In genomic region chr12:69840727-69841126, GRCh38 we compare ENCODE assay signal across 17 cellular contexts. TPM values are rescaled to one million over a fixed set of nuclear protein-coding genes. Genes with fewer than 3 reads are reported as not detected.
"Had no signal": no experiment of that assay in that cellular context is flagged by ENCODE, and none has a peak within 500 bp of the region (broad histone marks: within the 10 kb centered on the region; RNA-seq: fewer than 3 reads in every experiment).

No MANE protein-coding gene starts in this region.

- H3K27ac ChIP-seq: epithelial cell of prostate, psoas muscle, spleen, thoracic aorta, upper lobe of right lung had no signal

- H3K4me1 Mint-ChIP-seq: activated CD4-positive, alpha-beta T cell treated with anti-CD3 and anti-CD28 coated beads, Interleukin-2, amount 10 ng/mL, durations not matched to agents 7 days and 5 days; nephron progenitor cell had no signal

- H3K27me3 ChIP-seq: spleen, upper lobe of right lung had no signal

- H3K9me3 ChIP-seq: psoas muscle, spleen, thoracic aorta, upper lobe of right lung had no signal

- DNase-seq: activated CD4-positive, alpha-beta T cell treated with anti-CD3 and anti-CD28 coated beads, Interleukin-2, amount 10 ng/mL, durations not matched to agents 7 days and 5 days; activated CD8-positive, alpha-beta memory T cell treated with anti-CD3 and anti-CD28 coated beads, Interleukin-2, amount 50 U/mL, for 48 hours; activated gamma-delta T cell treated with Interleukin-2 at 50 U/mL for 16 hours; amygdala; effector memory CD8-positive, alpha-beta T cell; hippocampal formation; nephron progenitor cell; psoas muscle; spleen; upper lobe of right lung had no signal

- H3K4me3 ChIP-seq: psoas muscle, spleen, thoracic aorta, upper lobe of right lung had no signal

- FAIRE-seq: keratinocyte had no signal

- H3K4me3 Mint-ChIP-seq: activated CD4-positive, alpha-beta T cell treated with anti-CD3 and anti-CD28 coated beads, Interleukin-2, amount 10 ng/mL, durations not matched to agents 7 days and 5 days; activated naive CD8-positive, alpha-beta T cell; dendritic cell treated with granulocyte-macrophage colony-stimulating factor and Interleukin-4, amounts not matched to agents 40 ng/mL and 50 ng/mL, for 4 days; effector memory CD8-positive, alpha-beta T cell; nephron progenitor cell had no signal

- H3K36me3 Mint-ChIP-seq: activated naive CD8-positive, alpha-beta T cell had no signal

- H3K4me1 ChIP-seq: psoas muscle, upper lobe of right lung had no signal

- H3K36me3 ChIP-seq: spleen, thoracic aorta, upper lobe of right lung had no signal

- ATAC-seq: effector memory CD8-positive, alpha-beta T cell; psoas muscle; sciatic nerve; upper lobe of right lung had no signal

- H3K9me3 Mint-ChIP-seq: activated CD4-positive, alpha-beta T cell treated with anti-CD3 and anti-CD28 coated beads, Interleukin-2, amount 10 ng/mL, durations not matched to agents 7 days and 5 days; dendritic cell treated with granulocyte-macrophage colony-stimulating factor and Interleukin-4, amounts not matched to agents 40 ng/mL and 50 ng/mL, for 4 days; effector memory CD8-positive, alpha-beta T cell; nephron progenitor cell had no signal

RNA-seq across cellular contexts. Expression of gene MYRFL, which starts 15.7 kb away (rescaled TPM):
- total RNA-seq: activated CD4-positive, alpha-beta T cell treated with anti-CD3 and anti-CD28 coated beads, Interleukin-2, amount 10 ng/mL, durations not matched to agents 7 days and 5 days; omental fat pad; sciatic nerve; thoracic aorta; upper lobe of right lung had no signal
